ENCODE assay signal across 1 cellular context in the genomic region with DNA sequence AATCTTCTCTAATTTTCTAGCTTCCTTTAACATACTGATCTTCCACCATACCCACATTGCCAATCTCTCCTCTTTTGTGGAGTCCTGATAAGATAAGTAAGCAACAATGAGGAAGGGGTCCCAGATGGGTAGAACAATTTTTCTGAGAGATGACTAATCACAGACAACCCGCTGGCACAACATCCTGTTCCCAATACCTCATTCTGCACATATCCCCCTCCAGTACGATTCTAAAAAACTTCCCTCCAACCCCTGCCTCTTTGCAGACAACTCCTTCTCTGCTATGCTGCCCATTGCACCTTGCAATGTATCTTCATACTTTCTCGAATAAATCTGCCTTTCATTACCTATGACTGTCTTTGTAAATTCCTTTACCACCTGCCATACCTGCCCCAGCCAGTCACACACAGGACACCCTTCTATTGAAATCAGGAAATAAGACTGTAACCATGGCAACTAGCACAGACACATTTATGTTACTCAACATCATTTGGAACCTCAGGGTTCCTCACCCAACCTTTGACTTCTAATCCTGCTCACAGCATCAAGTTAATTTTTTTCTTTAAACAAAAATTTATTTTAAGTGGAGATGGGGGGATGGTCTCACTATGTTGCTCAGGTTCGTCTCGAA.
TF ChIP-seq lines count a peak whose summit lies in the region.

No MANE protein-coding gene starts in this region.

TF ChIP-seq in GM23338, 12 proteins besides CTCF, POLR2A, EP300 and RAD21 (continued from another document):
- TF ChIP-seq, protein P1, sequence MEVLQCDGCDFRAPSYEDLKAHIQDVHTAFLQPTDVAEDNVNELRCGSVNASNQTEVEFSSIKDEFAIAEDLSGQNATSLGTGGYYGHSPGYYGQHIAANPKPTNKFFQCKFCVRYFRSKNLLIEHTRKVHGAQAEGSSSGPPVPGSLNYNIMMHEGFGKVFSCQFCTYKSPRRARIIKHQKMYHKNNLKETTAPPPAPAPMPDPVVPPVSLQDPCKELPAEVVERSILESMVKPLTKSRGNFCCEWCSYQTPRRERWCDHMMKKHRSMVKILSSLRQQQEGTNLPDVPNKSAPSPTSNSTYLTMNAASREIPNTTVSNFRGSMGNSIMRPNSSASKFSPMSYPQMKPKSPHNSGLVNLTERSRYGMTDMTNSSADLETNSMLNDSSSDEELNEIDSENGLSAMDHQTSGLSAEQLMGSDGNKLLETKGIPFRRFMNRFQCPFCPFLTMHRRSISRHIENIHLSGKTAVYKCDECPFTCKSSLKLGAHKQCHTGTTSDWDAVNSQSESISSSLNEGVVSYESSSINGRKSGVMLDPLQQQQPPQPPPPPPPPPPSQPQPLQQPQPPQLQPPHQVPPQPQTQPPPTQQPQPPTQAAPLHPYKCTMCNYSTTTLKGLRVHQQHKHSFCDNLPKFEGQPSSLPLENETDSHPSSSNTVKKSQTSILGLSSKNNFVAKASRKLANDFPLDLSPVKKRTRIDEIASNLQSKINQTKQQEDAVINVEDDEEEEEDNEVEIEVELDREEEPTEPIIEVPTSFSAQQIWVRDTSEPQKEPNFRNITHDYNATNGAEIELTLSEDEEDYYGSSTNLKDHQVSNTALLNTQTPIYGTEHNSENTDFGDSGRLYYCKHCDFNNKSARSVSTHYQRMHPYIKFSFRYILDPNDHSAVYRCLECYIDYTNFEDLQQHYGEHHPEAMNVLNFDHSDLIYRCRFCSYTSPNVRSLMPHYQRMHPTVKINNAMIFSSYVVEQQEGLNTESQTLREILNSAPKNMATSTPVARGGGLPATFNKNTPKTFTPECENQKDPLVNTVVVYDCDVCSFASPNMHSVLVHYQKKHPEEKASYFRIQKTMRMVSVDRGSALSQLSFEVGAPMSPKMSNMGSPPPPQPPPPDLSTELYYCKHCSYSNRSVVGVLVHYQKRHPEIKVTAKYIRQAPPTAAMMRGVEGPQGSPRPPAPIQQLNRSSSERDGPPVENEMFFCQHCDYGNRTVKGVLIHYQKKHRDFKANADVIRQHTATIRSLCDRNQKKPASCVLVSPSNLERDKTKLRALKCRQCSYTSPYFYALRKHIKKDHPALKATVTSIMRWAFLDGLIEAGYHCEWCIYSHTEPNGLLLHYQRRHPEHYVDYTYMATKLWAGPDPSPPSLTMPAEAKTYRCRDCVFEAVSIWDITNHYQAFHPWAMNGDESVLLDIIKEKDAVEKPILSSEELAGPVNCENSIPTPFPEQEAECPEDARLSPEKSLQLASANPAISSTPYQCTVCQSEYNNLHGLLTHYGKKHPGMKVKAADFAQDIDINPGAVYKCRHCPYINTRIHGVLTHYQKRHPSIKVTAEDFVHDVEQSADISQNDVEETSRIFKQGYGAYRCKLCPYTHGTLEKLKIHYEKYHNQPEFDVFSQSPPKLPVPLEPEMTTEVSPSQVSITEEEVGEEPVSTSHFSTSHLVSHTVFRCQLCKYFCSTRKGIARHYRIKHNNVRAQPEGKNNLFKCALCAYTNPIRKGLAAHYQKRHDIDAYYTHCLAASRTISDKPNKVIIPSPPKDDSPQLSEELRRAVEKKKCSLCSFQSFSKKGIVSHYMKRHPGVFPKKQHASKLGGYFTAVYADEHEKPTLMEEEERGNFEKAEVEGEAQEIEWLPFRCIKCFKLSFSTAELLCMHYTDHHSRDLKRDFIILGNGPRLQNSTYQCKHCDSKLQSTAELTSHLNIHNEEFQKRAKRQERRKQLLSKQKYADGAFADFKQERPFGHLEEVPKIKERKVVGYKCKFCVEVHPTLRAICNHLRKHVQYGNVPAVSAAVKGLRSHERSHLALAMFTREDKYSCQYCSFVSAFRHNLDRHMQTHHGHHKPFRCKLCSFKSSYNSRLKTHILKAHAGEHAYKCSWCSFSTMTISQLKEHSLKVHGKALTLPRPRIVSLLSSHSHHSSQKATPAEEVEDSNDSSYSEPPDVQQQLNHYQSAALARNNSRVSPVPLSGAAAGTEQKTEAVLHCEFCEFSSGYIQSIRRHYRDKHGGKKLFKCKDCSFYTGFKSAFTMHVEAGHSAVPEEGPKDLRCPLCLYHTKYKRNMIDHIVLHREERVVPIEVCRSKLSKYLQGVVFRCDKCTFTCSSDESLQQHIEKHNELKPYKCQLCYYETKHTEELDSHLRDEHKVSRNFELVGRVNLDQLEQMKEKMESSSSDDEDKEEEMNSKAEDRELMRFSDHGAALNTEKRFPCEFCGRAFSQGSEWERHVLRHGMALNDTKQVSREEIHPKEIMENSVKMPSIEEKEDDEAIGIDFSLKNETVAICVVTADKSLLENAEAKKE (CRISPR knock-in tag; IDR thresholded peaks at IDR 0.05), result no peak
- TF ChIP-seq POLR2AphosphoS5 (IDR thresholded peaks at IDR 0.05; ENCODE audit: low read depth), result no peak
- no peak for TF ChIP-seq CREB1 (CRISPR knock-in tag; IDR thresholded peaks at IDR 0.05; ENCODE audit: low read depth)
- TF ChIP-seq EZH2 (IDR thresholded peaks at IDR 0.05; ENCODE audit: low read depth, unreplicated experiment), result no peak
- no peak for TF ChIP-seq NANOG (IDR thresholded peaks at IDR 0.05; ENCODE audit: borderline replicate concordance)
- TF ChIP-seq, protein P2, sequence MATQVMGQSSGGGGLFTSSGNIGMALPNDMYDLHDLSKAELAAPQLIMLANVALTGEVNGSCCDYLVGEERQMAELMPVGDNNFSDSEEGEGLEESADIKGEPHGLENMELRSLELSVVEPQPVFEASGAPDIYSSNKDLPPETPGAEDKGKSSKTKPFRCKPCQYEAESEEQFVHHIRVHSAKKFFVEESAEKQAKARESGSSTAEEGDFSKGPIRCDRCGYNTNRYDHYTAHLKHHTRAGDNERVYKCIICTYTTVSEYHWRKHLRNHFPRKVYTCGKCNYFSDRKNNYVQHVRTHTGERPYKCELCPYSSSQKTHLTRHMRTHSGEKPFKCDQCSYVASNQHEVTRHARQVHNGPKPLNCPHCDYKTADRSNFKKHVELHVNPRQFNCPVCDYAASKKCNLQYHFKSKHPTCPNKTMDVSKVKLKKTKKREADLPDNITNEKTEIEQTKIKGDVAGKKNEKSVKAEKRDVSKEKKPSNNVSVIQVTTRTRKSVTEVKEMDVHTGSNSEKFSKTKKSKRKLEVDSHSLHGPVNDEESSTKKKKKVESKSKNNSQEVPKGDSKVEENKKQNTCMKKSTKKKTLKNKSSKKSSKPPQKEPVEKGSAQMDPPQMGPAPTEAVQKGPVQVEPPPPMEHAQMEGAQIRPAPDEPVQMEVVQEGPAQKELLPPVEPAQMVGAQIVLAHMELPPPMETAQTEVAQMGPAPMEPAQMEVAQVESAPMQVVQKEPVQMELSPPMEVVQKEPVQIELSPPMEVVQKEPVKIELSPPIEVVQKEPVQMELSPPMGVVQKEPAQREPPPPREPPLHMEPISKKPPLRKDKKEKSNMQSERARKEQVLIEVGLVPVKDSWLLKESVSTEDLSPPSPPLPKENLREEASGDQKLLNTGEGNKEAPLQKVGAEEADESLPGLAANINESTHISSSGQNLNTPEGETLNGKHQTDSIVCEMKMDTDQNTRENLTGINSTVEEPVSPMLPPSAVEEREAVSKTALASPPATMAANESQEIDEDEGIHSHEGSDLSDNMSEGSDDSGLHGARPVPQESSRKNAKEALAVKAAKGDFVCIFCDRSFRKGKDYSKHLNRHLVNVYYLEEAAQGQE (IDR thresholded peaks at IDR 0.05; ENCODE audit: unreplicated experiment), result no peak
- TF ChIP-seq, protein P3, sequence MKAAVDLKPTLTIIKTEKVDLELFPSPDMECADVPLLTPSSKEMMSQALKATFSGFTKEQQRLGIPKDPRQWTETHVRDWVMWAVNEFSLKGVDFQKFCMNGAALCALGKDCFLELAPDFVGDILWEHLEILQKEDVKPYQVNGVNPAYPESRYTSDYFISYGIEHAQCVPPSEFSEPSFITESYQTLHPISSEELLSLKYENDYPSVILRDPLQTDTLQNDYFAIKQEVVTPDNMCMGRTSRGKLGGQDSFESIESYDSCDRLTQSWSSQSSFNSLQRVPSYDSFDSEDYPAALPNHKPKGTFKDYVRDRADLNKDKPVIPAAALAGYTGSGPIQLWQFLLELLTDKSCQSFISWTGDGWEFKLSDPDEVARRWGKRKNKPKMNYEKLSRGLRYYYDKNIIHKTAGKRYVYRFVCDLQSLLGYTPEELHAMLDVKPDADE (IDR thresholded peaks at IDR 0.05), result no peak
- no peak for TF ChIP-seq ZNF114 (CRISPR knock-in tag; IDR thresholded peaks at IDR 0.05)
TF ChIP-seq in GM23338: peak in this region for 0.
